ENCODE assay signal across 8 cellular contexts in the genomic region with DNA sequence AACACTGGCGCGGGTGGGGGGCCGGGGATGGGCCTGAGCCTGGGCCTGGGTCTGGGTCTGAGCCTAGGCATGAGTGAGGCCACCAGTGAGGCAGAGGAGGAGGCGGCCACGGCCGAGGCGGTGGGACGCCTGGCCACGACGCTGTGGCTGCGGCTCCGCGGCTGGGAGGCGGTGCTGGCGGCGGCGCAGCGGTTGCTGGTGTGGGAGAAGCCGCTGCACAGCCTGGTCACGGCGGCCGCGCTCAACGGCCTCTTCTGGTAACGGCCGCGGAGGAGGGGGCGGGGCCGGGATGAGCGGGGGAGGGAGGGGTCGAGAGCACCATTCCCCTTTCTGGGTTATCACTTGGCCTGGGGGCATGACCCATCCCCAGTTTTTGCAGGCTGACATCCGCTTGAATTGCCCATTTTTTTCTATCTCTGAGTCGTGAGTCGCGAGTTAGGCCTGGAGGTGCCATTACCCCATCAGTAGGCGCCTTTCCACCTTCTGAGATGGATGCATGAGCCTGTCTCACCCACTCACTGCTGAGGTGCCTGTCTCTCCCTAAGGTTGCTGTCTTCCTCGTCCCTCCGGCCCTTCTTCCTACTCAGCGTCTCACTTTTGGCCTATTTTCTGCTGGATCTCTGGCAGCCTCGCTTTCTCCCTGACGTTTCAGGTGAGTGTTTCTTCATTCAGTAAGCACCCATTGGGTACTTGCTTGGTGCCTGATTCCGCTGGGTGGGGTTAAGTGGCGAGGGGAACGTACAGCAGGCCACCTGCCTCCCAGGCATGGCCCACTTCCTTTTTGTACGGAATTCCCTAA. TPM values are rescaled to one million over a fixed set of nuclear protein-coding genes. Genes with fewer than 3 reads are reported as not detected.
DNase-seq lines count a peak whose midpoint lies in the region; ATAC-seq, FAIRE-seq and TF ChIP-seq lines count a peak whose summit lies in the region.

No MANE protein-coding gene starts in this region.

- H3K79me2 ChIP-seq in keratinocyte (ENCODE audit: control insufficient read depth, insufficient read depth, low read length), result peaks cover 21% of the 10 kb centered on the region

- no peaks in the 10 kb centered on the region for H3K27me3 ChIP-seq in breast epithelium
- no peaks in the 10 kb centered on the region for H3K27me3 ChIP-seq in keratinocyte (ENCODE audit: control insufficient read depth, extremely low read depth, insufficient read depth, low read length)

- H3K9me1 ChIP-seq in keratinocyte (ENCODE audit: control insufficient read depth, extremely low read depth, insufficient read depth, low read length), result peaks cover 2% of the 10 kb centered on the region

- peak overlapping the region; percentile 86 for H3K4me2 ChIP-seq in keratinocyte (ENCODE audit: control insufficient read depth, extremely low read depth, insufficient read depth, low read depth, low read length)

- H3K9ac ChIP-seq in keratinocyte (ENCODE audit: control insufficient read depth, extremely low read depth, insufficient read depth, low read length), result peak overlapping the region; percentile 95

- peak; percentile 3 for ATAC-seq in GM19043 (IDR thresholded peaks at IDR 0.05; ENCODE audit: low read depth, unreplicated experiment)
- ATAC-seq in HG03196 (IDR thresholded peaks at IDR 0.05; ENCODE audit: unreplicated experiment), result peak; percentile 11
- peak; percentile 1; the same call in 2 of the 3 replicates for ATAC-seq in SK-N-SH treated with all-trans-retinoic acid at 6 μM for 48 hours

- TF ChIP-seq CTCF in breast epithelium (IDR thresholded peaks at IDR 0.05) (no peak), keratinocyte (optimal IDR thresholded peaks at IDR 0.05 in 1 of 3, IDR thresholded peaks at IDR 0.05 in 1 of 3, conservative IDR thresholded peaks at IDR 0.05 in 1 of 3; ENCODE audit: extremely low read depth in 1 of 3, insufficient read depth in 2 of 3, low read length in 3 of 3) (no peak)

- H4K20me1 ChIP-seq in keratinocyte (ENCODE audit: control insufficient read depth, extremely low read depth, insufficient read depth, low read length), result no peaks in the 10 kb centered on the region

- H3K4me1 ChIP-seq in breast epithelium, result peaks cover 0 to 19% of the 10 kb centered on the region in 2 donors
- H3K4me1 ChIP-seq in keratinocyte (ENCODE audit: control insufficient read depth, extremely low read depth, insufficient read depth, low read length), result peaks cover 20% of the 10 kb centered on the region

- H3K9me3 ChIP-seq in breast epithelium, result no peaks in the 10 kb centered on the region
- H3K9me3 ChIP-seq in keratinocyte (ENCODE audit: control insufficient read depth, low read depth, low read length), result no peaks in the 10 kb centered on the region

- no peak for TF ChIP-seq POLR2A in breast epithelium (IDR thresholded peaks at IDR 0.05)

- peak overlapping the region; percentile 82 for H2AFZ ChIP-seq in keratinocyte (ENCODE audit: control insufficient read depth, low read length)

- intact Hi-C loops in breast epithelium (cut with DNase I; ENCODE audit: low total_unique reads), result loop anchor here (10.0 kb wide), 1 partner anchor 506 kb away; no protein-coding TSS in a partner anchor

- dilution Hi-C loops in keratinocyte (cut with MboI; ENCODE audit: extremely low pct_ligation_motif_present, low sequenced_read_pairs), result no loop called here

- H3K4me3 ChIP-seq in breast epithelium, result peak overlapping the region; percentile 77 to 92 (median 90)
- H3K4me3 ChIP-seq in keratinocyte (ENCODE audit: control insufficient read depth in 2 of 3, extremely low read depth in 1 of 3, insufficient read depth in 2 of 3, low read depth in 1 of 3, low read length in 3 of 3), result peak overlapping the region; percentile 81 to 90 (median 85)

- H3K36me3 ChIP-seq in breast epithelium (peaks cover 7% of the 10 kb centered on the region), keratinocyte (ENCODE audit: control insufficient read depth in 2 of 2, extremely low read depth in 1 of 2, insufficient read depth in 2 of 2, low read length in 2 of 2) (peaks cover 31 to 33% of the 10 kb centered on the region in 2 experiments)

- H3K27ac ChIP-seq in breast epithelium, result peak overlapping the region; percentile 97 to 99
- peak overlapping the region; percentile 45 for H3K27ac ChIP-seq in keratinocyte (ENCODE audit: control insufficient read depth, insufficient read depth, low read length)

- FAIRE-seq in keratinocyte (lab: Jason Lieb, UNC), result no peak

- DNase-seq in AG20443 (ENCODE audit: low spot score), result peak; percentile 62
- peak; percentile 51 to 62 for DNase-seq in breast epithelium (ENCODE audit: low spot score in 2 of 2)
- DNase-seq in keratinocyte (ENCODE audit: low read depth, low spot score), result no peak
- peak; percentile 42 for DNase-seq in stimulated activated CD4-positive, alpha-beta T cell treated with anti-CD3 and anti-CD28 coated beads, Interleukin-12 subunit alpha, Interleukin-12 subunit beta, amount 100 ng/mL, for 4 hours
- DNase-seq in NCI-H128 (lab: John Stamatoyannopoulos, UW; ENCODE audit: unreplicated experiment), result no peak

TF ChIP-seq in SK-N-SH treated with all-trans-retinoic acid at 6 μM for 48 hours, 23 proteins besides CTCF, POLR2A, EP300 and RAD21 (continues in another document):
- no peak for TF ChIP-seq SNAI2 (CRISPR knock-in tag; IDR thresholded peaks at IDR 0.05)
- no peak for TF ChIP-seq BACH2 (CRISPR knock-in tag; IDR thresholded peaks at IDR 0.05; ENCODE audit: borderline replicate concordance)
- no peak for TF ChIP-seq ZFP30 (CRISPR knock-in tag; IDR thresholded peaks at IDR 0.05)
- no peak for TF ChIP-seq PPARA (CRISPR knock-in tag; IDR thresholded peaks at IDR 0.05; ENCODE audit: borderline replicate concordance)
- no peak for TF ChIP-seq ZNF565 (CRISPR knock-in tag; conservative IDR thresholded peaks at IDR 0.05; ENCODE audit: low read depth)
- no peak for TF ChIP-seq ISL1 (CRISPR knock-in tag; IDR thresholded peaks at IDR 0.05)

RNA-seq across cellular contexts. Expression of a gene that starts 0.5 kb away (rescaled TPM):
- 10 to 100 TPM; 58.7 to 79.7 (median 66.3) TPM for total RNA-seq in breast epithelium
- 45.8 to 54.9 TPM (median 51.3 TPM) in 3 replicates for polyA plus RNA-seq in keratinocyte
- 19.4 TPM for polyA plus RNA-seq in keratinocyte (2011; ENCODE audit: low read depth)
- polyA plus RNA-seq in keratinocyte (2011; cell fraction: cytosol; rRNA removed), result 37.1 and 37.2 TPM in 2 replicates
- polyA plus RNA-seq in keratinocyte (2011; cell fraction: nucleus; rRNA removed), result 66.2 and 67.1 TPM in 2 replicates
- polyA plus RNA-seq in keratinocyte (2012; ENCODE audit: low replicate concordance), result 38.0 and 49.6 TPM in 2 replicates
- 79.1 to 95.1 TPM (median 82.6 TPM) in 3 replicates for polyA minus RNA-seq in keratinocyte
- 45.7 TPM for polyA minus RNA-seq in keratinocyte (2011; cell fraction: cytosol; rRNA and poly(A)+ RNA removed)
- 30.3 and 49.8 TPM in 2 replicates for polyA minus RNA-seq in keratinocyte (2011; cell fraction: nucleus; rRNA and poly(A)+ RNA removed)

RNA-seq across cellular contexts. Expression of a gene that starts 1.9 kb away (rescaled TPM):
- 10 to 100 TPM; 37.0 to 60.3 (median 37.2) TPM for total RNA-seq in breast epithelium
- polyA plus RNA-seq in keratinocyte, result 26.1 to 32.2 TPM (median 29.1 TPM) in 3 replicates
- 18.4 TPM for polyA plus RNA-seq in keratinocyte (2011; ENCODE audit: low read depth)
- polyA plus RNA-seq in keratinocyte (2011; cell fraction: cytosol; rRNA removed), result 17.1 and 25.3 TPM in 2 replicates
- polyA plus RNA-seq in keratinocyte (2011; cell fraction: nucleus; rRNA removed), result 60.4 and 63.1 TPM in 2 replicates
- 29.4 and 47.6 TPM in 2 replicates for polyA plus RNA-seq in keratinocyte (2012; ENCODE audit: low replicate concordance)
- 14.5 to 19.1 TPM (median 17.3 TPM) in 3 replicates for polyA minus RNA-seq in keratinocyte
- 23.2 TPM for polyA minus RNA-seq in keratinocyte (2011; cell fraction: cytosol; rRNA and poly(A)+ RNA removed)
- polyA minus RNA-seq in keratinocyte (2011; cell fraction: nucleus; rRNA and poly(A)+ RNA removed), result 17.1 and 21.3 TPM in 2 replicates

RNA-seq across cellular contexts. Expression of a gene that starts 8.7 kb away (rescaled TPM):
- total RNA-seq in breast epithelium, result 1 to 10 TPM in 2 of 3 donors, under 1 TPM in 1; 0.48 to 3.4 (median 2.0) TPM
- 0.48 to 2.4 TPM (median 1.4 TPM) in 3 replicates for polyA plus RNA-seq in keratinocyte
- polyA plus RNA-seq in keratinocyte (2011; ENCODE audit: low read depth), result 0.90 TPM
- polyA plus RNA-seq in keratinocyte (2011; cell fraction: cytosol; rRNA removed), result 0.13 and 0.14 TPM in 2 replicates
- 9.1 and 10.2 TPM in 2 replicates for polyA plus RNA-seq in keratinocyte (2011; cell fraction: nucleus; rRNA removed)
- polyA plus RNA-seq in keratinocyte (2012; ENCODE audit: low replicate concordance), result 0.40 and 4.9 TPM in 2 replicates
- polyA minus RNA-seq in keratinocyte, result 0.39 to 1.8 TPM (median 1.4 TPM) in 3 replicates
- polyA minus RNA-seq in keratinocyte (2011; cell fraction: cytosol; rRNA and poly(A)+ RNA removed), result not detected
- 2.2 and 2.9 TPM in 2 replicates for polyA minus RNA-seq in keratinocyte (2011; cell fraction: nucleus; rRNA and poly(A)+ RNA removed)

RNA-seq across cellular contexts. Expression of a gene that starts 18.0 kb away (rescaled TPM):
- total RNA-seq in breast epithelium, result 10 to 100 TPM; 13.4 to 19.8 (median 17.6) TPM
- 11.0 to 16.0 TPM (median 13.1 TPM) in 3 replicates for polyA plus RNA-seq in keratinocyte
- 7.3 TPM for polyA plus RNA-seq in keratinocyte (2011; ENCODE audit: low read depth)
- 9.3 and 14.3 TPM in 2 replicates for polyA plus RNA-seq in keratinocyte (2011; cell fraction: cytosol; rRNA removed)
- 12.0 and 15.2 TPM in 2 replicates for polyA plus RNA-seq in keratinocyte (2011; cell fraction: nucleus; rRNA removed)
- polyA plus RNA-seq in keratinocyte (2012; ENCODE audit: low replicate concordance), result 8.2 and 8.3 TPM in 2 replicates
- polyA minus RNA-seq in keratinocyte, result 20.1 to 37.8 TPM (median 22.2 TPM) in 3 replicates
- 8.6 TPM for polyA minus RNA-seq in keratinocyte (2011; cell fraction: cytosol; rRNA and poly(A)+ RNA removed)
- polyA minus RNA-seq in keratinocyte (2011; cell fraction: nucleus; rRNA and poly(A)+ RNA removed), result 4.3 and 12.3 TPM in 2 replicates

RNA-seq across cellular contexts. Expression of a gene that starts 28.0 kb away (rescaled TPM):
- 10 to 100 TPM; 43.6 to 52.0 (median 45.0) TPM for total RNA-seq in breast epithelium
- polyA plus RNA-seq in keratinocyte, result 23.2 to 37.7 TPM (median 25.1 TPM) in 3 replicates
- polyA plus RNA-seq in keratinocyte (2011; ENCODE audit: low read depth), result 64.8 TPM
- 22.4 and 32.9 TPM in 2 replicates for polyA plus RNA-seq in keratinocyte (2011; cell fraction: cytosol; rRNA removed)
- polyA plus RNA-seq in keratinocyte (2011; cell fraction: nucleus; rRNA removed), result 41.2 and 42.7 TPM in 2 replicates
- 21.5 and 43.1 TPM in 2 replicates for polyA plus RNA-seq in keratinocyte (2012; ENCODE audit: low replicate concordance)
- polyA minus RNA-seq in keratinocyte, result 24.5 to 39.9 TPM (median 27.6 TPM) in 3 replicates
- 15.0 TPM for polyA minus RNA-seq in keratinocyte (2011; cell fraction: cytosol; rRNA and poly(A)+ RNA removed)
- 9.2 and 9.8 TPM in 2 replicates for polyA minus RNA-seq in keratinocyte (2011; cell fraction: nucleus; rRNA and poly(A)+ RNA removed)

Comparison
In these comparisons a context has a peak if more than half of its experiments do, and no peak if none do; other contexts are left out.
1. DNase-seq: peak in AG20443 (single experiment), breast epithelium (2 of 2) and stimulated activated CD4-positive, alpha-beta T cell treated with anti-CD3 and anti-CD28 coated beads, Interleukin-12 subunit alpha, Interleukin-12 subunit beta, amount 100 ng/mL, for 4 hours (single experiment); none in keratinocyte (single experiment) and NCI-H128 (single experiment).
2. Peak in every context shown above with its lines, with median percentiles within 50 percentile points of each other: ATAC-seq.